ENCODE assay signal across 15 cellular contexts in the genomic region with DNA sequence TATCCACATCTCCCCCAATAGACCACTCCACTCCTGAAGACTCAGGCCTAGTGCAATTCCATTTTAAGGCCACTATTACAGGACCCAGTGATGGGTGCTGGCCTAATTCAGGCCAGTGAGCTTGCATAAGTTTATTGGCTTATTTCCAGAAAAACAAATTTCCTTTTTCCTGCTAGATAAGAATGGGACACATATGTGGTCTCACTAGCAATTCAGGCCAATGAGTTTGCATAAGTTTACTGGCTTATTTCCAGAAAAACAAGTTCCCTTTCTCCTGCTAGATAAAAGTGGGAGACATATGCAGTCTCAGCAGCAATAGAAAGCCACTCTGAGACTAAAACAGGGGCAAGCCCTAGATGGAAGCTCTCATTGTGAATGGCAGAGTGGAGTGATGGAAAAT. TPM values are rescaled to one million over a fixed set of nuclear protein-coding genes. Genes with fewer than 3 reads are reported as not detected.
DNase-seq lines count a peak whose midpoint lies in the region; ATAC-seq and TF ChIP-seq lines count a peak whose summit lies in the region.
"Had no signal": no experiment of that assay in that cellular context is flagged by ENCODE, and none has a peak within 500 bp of the region (broad histone marks: within the 10 kb centered on the region; RNA-seq: fewer than 3 reads in every experiment).

No MANE protein-coding gene starts in this region.

- no peak overlapping the region for H4K8ac ChIP-seq in trophoblast cell (ENCODE audit: low read depth, low read length)

- H3K14ac ChIP-seq in trophoblast cell (ENCODE audit: low read length), result no peak overlapping the region

- H3K4me1 ChIP-seq in mucosa of rectum (ENCODE audit: control insufficient read depth in 2 of 2, insufficient read depth in 2 of 2, low read length in 2 of 2), result peaks cover 15 to 38% of the 10 kb centered on the region in 2 donors
- H3K4me1 ChIP-seq in trophoblast cell (ENCODE audit: control insufficient read depth in 1 of 2, insufficient read depth in 2 of 2, low read length in 2 of 2), result peaks cover 2 to 4% of the 10 kb centered on the region in 2 experiments
- peaks cover 16% of the 10 kb centered on the region for H3K4me1 ChIP-seq in smooth muscle cell (ENCODE audit: low read depth)
- H3K4me1 ChIP-seq in endodermal cell (ENCODE audit: control insufficient read depth, insufficient read depth, low read length), result peaks cover 39% of the 10 kb centered on the region
- H3K4me1 ChIP-seq: BLaER1 had no signal

- H3K27ac Mint-ChIP-seq in endodermal cell, result no peak overlapping the region
- H3K27ac Mint-ChIP-seq: H9, natural killer cell had no signal

- no peaks in the 10 kb centered on the region for H3F3A ChIP-seq in smooth muscle cell (ENCODE audit: low read depth)

- no peak overlapping the region for H2BK12ac ChIP-seq in trophoblast cell (ENCODE audit: low read length)

- no peak overlapping the region for H3K9ac ChIP-seq in mucosa of rectum (ENCODE audit: low read depth in 1 of 2, low read length in 2 of 2)
- H3K9ac ChIP-seq in trophoblast cell (ENCODE audit: low read length), result no peak overlapping the region
- H3K9ac ChIP-seq in smooth muscle cell (ENCODE audit: low read depth), result no peak overlapping the region
- H3K9ac ChIP-seq in endodermal cell (ENCODE audit: extremely low read depth, low read length, poor library complexity, severe bottlenecking), result no peak overlapping the region
- H3K9ac ChIP-seq: BLaER1 had no signal

- no peaks in the 10 kb centered on the region for H3K36me3 Mint-ChIP-seq in endodermal cell (ENCODE audit: low read depth)
- H3K36me3 Mint-ChIP-seq: natural killer cell had no signal

- no peak overlapping the region for H4K91ac ChIP-seq in trophoblast cell (ENCODE audit: low read depth, low read length)

- H3K79me2 ChIP-seq in trophoblast cell (ENCODE audit: control insufficient read depth, insufficient read depth, low read length, poor library complexity) (no peaks in the 10 kb centered on the region), smooth muscle cell (ENCODE audit: low read depth) (no peaks in the 10 kb centered on the region)

- no peak overlapping the region for H3K4me3 ChIP-seq in mucosa of rectum (ENCODE audit: low read length in 2 of 2)
- no peak overlapping the region for H3K4me3 ChIP-seq in trophoblast cell (ENCODE audit: low read depth, low read length)
- no peak overlapping the region for H3K4me3 ChIP-seq in smooth muscle cell
- H3K4me3 ChIP-seq in endodermal cell (ENCODE audit: low read length), result no peak overlapping the region
- H3K4me3 ChIP-seq: BLaER1 had no signal

- no peak overlapping the region for H2BK5ac ChIP-seq in trophoblast cell (ENCODE audit: low read depth, low read length, poor library complexity)

- no peak overlapping the region for H3K23ac ChIP-seq in trophoblast cell (ENCODE audit: low read length)

- ATAC-seq in GM18502 (IDR thresholded peaks at IDR 0.05; ENCODE audit: poor library complexity, unreplicated experiment), result no peak
- ATAC-seq: natural killer cell; stimulated activated effector memory CD8-positive, alpha-beta T cell treated with anti-CD3 and anti-CD28 coated beads, Interleukin-12 subunit alpha, Interleukin-12 subunit beta, amount 100 ng/mL, for 72 hours had no signal

- H3K27me3 ChIP-seq in mucosa of rectum (ENCODE audit: control insufficient read depth in 2 of 2, insufficient read depth in 2 of 2, low read length in 2 of 2), result no peaks in the 10 kb centered on the region
- H3K27me3 ChIP-seq in trophoblast cell (ENCODE audit: insufficient read depth, low read length), result no peaks in the 10 kb centered on the region
- no peaks in the 10 kb centered on the region for H3K27me3 ChIP-seq in smooth muscle cell (ENCODE audit: low read depth)
- no peaks in the 10 kb centered on the region for H3K27me3 ChIP-seq in endodermal cell (ENCODE audit: control insufficient read depth, insufficient read depth, low read length, poor library complexity, severe bottlenecking)
- H3K27me3 ChIP-seq: BLaER1 had no signal

- H3K9me3 ChIP-seq in mucosa of rectum (ENCODE audit: control insufficient read depth in 2 of 2, low read length in 2 of 2), result no peaks in the 10 kb centered on the region
- no peaks in the 10 kb centered on the region for H3K9me3 ChIP-seq in trophoblast cell (ENCODE audit: insufficient read depth, low read depth, low read length)
- H3K9me3 ChIP-seq in smooth muscle cell (replicated peaks; ENCODE audit: low read depth), result no peaks in the 10 kb centered on the region
- peaks cover 3% of the 10 kb centered on the region for H3K9me3 ChIP-seq in endodermal cell (ENCODE audit: control insufficient read depth, low read length)
- H3K9me3 ChIP-seq: BLaER1 had no signal

- no peaks in the 10 kb centered on the region for H3K79me1 ChIP-seq in trophoblast cell (ENCODE audit: low read length)

- no peaks in the 10 kb centered on the region for H3K9me3 Mint-ChIP-seq in endodermal cell
- H3K9me3 Mint-ChIP-seq: H9; natural killer cell; stimulated activated effector memory CD8-positive, alpha-beta T cell treated with anti-CD3 and anti-CD28 coated beads, Interleukin-12 subunit alpha, Interleukin-12 subunit beta, amount 100 ng/mL, for 72 hours had no signal

- no peak overlapping the region for H2AFZ ChIP-seq in trophoblast cell (ENCODE audit: insufficient read depth, low read length, poor library complexity)
- H2AFZ ChIP-seq in smooth muscle cell (ENCODE audit: low read depth), result no peak overlapping the region

- H3K4me1 Mint-ChIP-seq in endodermal cell, result peaks cover 45% of the 10 kb centered on the region
- H3K4me1 Mint-ChIP-seq: natural killer cell had no signal

- H3K27ac ChIP-seq in C4-2B (peak overlapping the region; percentile 45; the same call in 1 of the 2 replicates), mucosa of rectum (ENCODE audit: low read depth in 2 of 2, low read length in 2 of 2) (peak overlapping the region; percentile 39 to 62), trophoblast cell (ENCODE audit: low read depth, low read length) (no peak overlapping the region), smooth muscle cell (ENCODE audit: low read depth) (no peak overlapping the region), endodermal cell (ENCODE audit: low read depth, low read length) (no peak overlapping the region)
- H3K27ac ChIP-seq: BLaER1 had no signal

- no peak overlapping the region for H3K18ac ChIP-seq in trophoblast cell (ENCODE audit: low read length)

- H3K4me3 Mint-ChIP-seq in endodermal cell, result no peak overlapping the region
- H3K4me3 Mint-ChIP-seq: H9; natural killer cell; stimulated activated effector memory CD8-positive, alpha-beta T cell treated with anti-CD3 and anti-CD28 coated beads, Interleukin-12 subunit alpha, Interleukin-12 subunit beta, amount 100 ng/mL, for 72 hours had no signal

- H3K27me3 Mint-ChIP-seq in endodermal cell (ENCODE audit: insufficient read depth), result peaks cover 6% of the 10 kb centered on the region

- no peak overlapping the region for H2BK120ac ChIP-seq in trophoblast cell (ENCODE audit: insufficient read depth, low read length, poor library complexity)

- H3K4me2 ChIP-seq in trophoblast cell (ENCODE audit: low read length) (no peak overlapping the region), smooth muscle cell (no peak overlapping the region)
- H3K4me2 ChIP-seq: BLaER1 had no signal

- no peak for TF ChIP-seq CTCF in C4-2B (conservative IDR thresholded peaks at IDR 0.05)
- no peak for TF ChIP-seq CTCF in smooth muscle cell (IDR thresholded peaks at IDR 0.05; ENCODE audit: borderline replicate concordance, insufficient read depth, poor library complexity, severe bottlenecking)
- TF ChIP-seq CTCF in endodermal cell (conservative IDR thresholded peaks at IDR 0.05), result no peak

- H3K36me3 ChIP-seq in mucosa of rectum (ENCODE audit: control insufficient read depth in 2 of 2, insufficient read depth in 2 of 2, low read length in 2 of 2) (no peaks in the 10 kb centered on the region), trophoblast cell (ENCODE audit: control insufficient read depth in 1 of 2, insufficient read depth in 2 of 2, low read length in 2 of 2) (no peaks in the 10 kb centered on the region), smooth muscle cell (ENCODE audit: low read depth) (no peaks in the 10 kb centered on the region), endodermal cell (ENCODE audit: control insufficient read depth, insufficient read depth, low read length) (no peaks in the 10 kb centered on the region)
- H3K36me3 ChIP-seq: BLaER1 had no signal

- H2AK5ac ChIP-seq in trophoblast cell (ENCODE audit: low read length), result no peak overlapping the region

- DNase-seq in RPMI7951 (ENCODE audit: low read depth) (peak; percentile 72), fibroblast of gingiva (ENCODE audit: low read depth) (peak; percentile 67), trophoblast cell (no peak), smooth muscle cell (lab: John Stamatoyannopoulos, UW; ENCODE audit: unreplicated experiment) (no peak), endodermal cell (no peak)
- DNase-seq: activated gamma-delta T cell treated with Interleukin-2 at 50 U/mL for 16 hours; effector CD8-positive, alpha-beta T cell; H9; natural killer cell; NCI-H510A treated with DMSO at 0.1 percent for 48 hours had no signal

- no peak overlapping the region for H4K12ac ChIP-seq in trophoblast cell (ENCODE audit: low read depth, low read length)

- H3K4ac ChIP-seq in trophoblast cell (ENCODE audit: low read depth, low read length), result no peak overlapping the region

- H4K20me1 ChIP-seq in smooth muscle cell (ENCODE audit: low read depth), result no peaks in the 10 kb centered on the region
- H4K20me1 ChIP-seq: BLaER1 had no signal

RNA-seq across cellular contexts. Expression of gene ADM, which starts 22.4 kb away (rescaled TPM):
- total RNA-seq in RPMI7951 (2014; rRNA removed; shearing (Covaris generic)), result 102 and 123 TPM in 2 replicates
- 101 and 108 TPM in 2 replicates for polyA plus RNA-seq in trophoblast cell (2013)
- total RNA-seq in smooth muscle cell, result 53.0 and 55.8 TPM in 2 replicates
- polyA plus RNA-seq in smooth muscle cell, result 47.6 and 88.3 TPM in 2 replicates
- 10 to 100 TPM; 20.6 to 35.5 TPM for total RNA-seq in endodermal cell
- polyA plus RNA-seq in endodermal cell (2013, experiment 1 of 2), result 38.5 TPM
- 38.1 TPM for polyA plus RNA-seq in endodermal cell (2013, experiment 2 of 2)

RNA-seq across cellular contexts. Expression of gene SBF2, which starts 33.2 kb away (rescaled TPM):
- 27.8 and 33.5 TPM in 2 replicates for total RNA-seq in RPMI7951 (2014; rRNA removed; shearing (Covaris generic))
- polyA plus RNA-seq in trophoblast cell (2013), result 14.4 and 15.1 TPM in 2 replicates
- total RNA-seq in smooth muscle cell (62.5 and 80.7 TPM in 2 replicates), endodermal cell (10 to 100 TPM; 27.1 to 32.5 TPM)
- 19.0 and 25.7 TPM in 2 replicates for polyA plus RNA-seq in smooth muscle cell
- polyA plus RNA-seq in endodermal cell (2013, experiment 1 of 2), result 24.3 TPM
- polyA plus RNA-seq in endodermal cell (2013, experiment 2 of 2), result 23.7 TPM

Comparison
In these comparisons a context has a peak if more than half of its experiments do, and no peak if none do; other contexts are left out.
1. H3K27ac ChIP-seq: peak in C4-2B (single experiment) and mucosa of rectum (2 of 2); none in trophoblast cell (single experiment), smooth muscle cell (single experiment) and endodermal cell (single experiment).
2. DNase-seq: peak in RPMI7951 (single experiment) and fibroblast of gingiva (single experiment); none in trophoblast cell (0 of 2), smooth muscle cell (single experiment) and endodermal cell (single experiment).